Comparison of ENCODE assay signal across 21 cellular contexts in the genomic region with DNA sequence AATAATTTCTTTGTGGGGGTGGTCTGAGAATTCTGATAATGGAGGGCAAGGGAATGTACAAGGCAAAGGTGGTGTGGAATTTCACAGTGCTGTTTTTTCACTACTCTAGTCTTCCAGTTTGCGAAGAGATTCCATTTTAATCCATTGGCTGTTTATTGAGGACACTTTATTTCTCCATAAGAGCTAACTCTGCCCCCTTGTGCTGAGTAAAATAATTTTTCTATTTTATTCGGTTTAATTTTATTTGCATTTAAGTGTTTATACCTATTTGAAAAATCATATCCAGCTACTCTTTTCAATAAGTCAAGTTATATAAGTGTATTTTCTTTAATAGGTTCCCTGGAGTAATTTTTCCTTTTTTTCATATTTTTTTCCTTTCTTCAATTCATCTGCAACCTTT.
DNase-seq lines count a peak whose midpoint lies in the region; ATAC-seq and FAIRE-seq lines count a peak whose summit lies in the region.
"Had no signal": no experiment of that assay in that cellular context is flagged by ENCODE, and none has a peak within 500 bp of the region (broad histone marks: within the 10 kb centered on the region; RNA-seq: fewer than 3 reads in every experiment).

No MANE protein-coding gene starts in this region.

- in situ Hi-C loops in ACHN (cut with HindIII; ENCODE audit: low pct_ligation_motif_present, low pct_unique_long_range_greater_than_20kb, low sequenced_read_pairs) = no loop called here
- in situ Hi-C loops in SK-MEL-5 (cut with HindIII; ENCODE audit: low pct_unique_long_range_greater_than_20kb, low sequenced_read_pairs) = no loop called here

- no peak for ATAC-seq in GM21529 (IDR thresholded peaks at IDR 0.05; ENCODE audit: unreplicated experiment)
- no peak for ATAC-seq in GM18511 (IDR thresholded peaks at IDR 0.05; ENCODE audit: unreplicated experiment)
- ATAC-seq in GM19035 (IDR thresholded peaks at IDR 0.05; ENCODE audit: unreplicated experiment) = no peak
- ATAC-seq: HepG2; stimulated activated naive B cell treated with anti-CD40 and anti-IgM and Interleukin-4, amounts not matched to agents 10 μg/mL and 1 μg/mL and 100 μg/mL, for 72 hours had no signal

- FAIRE-seq in islet of Langerhans (lab: Jason Lieb, UNC) = peak; percentile 27
- FAIRE-seq: G401.6, H54, HepG2 had no signal

- DNase-seq in ACHN (peak; percentile 38), HCEC 1CT (peak; percentile 10), SK-MEL-5 (ENCODE audit: low read depth, low spot score) (peak; percentile 4), inferior parietal cortex (ENCODE audit: extremely low spot score) (no peak)
- DNase-seq: activated CD4-positive, alpha-beta T cell treated with anti-CD3 and anti-CD28 coated beads, Interleukin-2, amount 50 U/mL, for 48 hours; activated T-cell treated with anti-CD3 and anti-CD28 coated beads for 4 hours; amniotic stem cell; Caco-2; islet precursor cell; NCI-H1930; NCI-H446 treated with DMSO at 0.1 percent for 48 hours; ovary; sigmoid colon; stimulated activated naive B cell treated with anti-CD40 and anti-IgM and Interleukin-4, amounts not matched to agents 10 μg/mL and 1 μg/mL and 100 μg/mL, for 72 hours had no signal
